ENCODE assay signal across 25 cellular contexts in the genomic region with DNA sequence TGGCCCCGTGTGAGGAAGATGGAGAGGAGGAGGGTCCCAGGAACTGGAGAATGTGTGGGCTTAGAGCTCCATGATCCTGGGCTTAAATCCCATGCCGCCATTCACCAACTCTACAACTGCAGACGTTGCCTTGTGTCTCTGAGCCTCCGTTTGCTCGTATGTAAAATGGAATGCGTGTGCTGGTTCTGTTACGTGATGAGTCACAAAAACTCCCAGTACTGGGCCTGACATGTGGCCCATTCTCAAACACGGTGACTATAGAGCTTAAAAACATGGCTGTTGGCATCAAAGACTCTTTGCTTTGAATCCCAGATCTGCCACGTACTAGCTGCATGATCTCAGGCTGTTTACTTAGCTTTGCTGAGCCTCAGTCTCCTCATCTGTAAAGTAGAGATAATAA.
"Had no signal": no experiment of that assay in that cellular context is flagged by ENCODE, and none has a peak within 500 bp of the region (broad histone marks: within the 10 kb centered on the region; RNA-seq: fewer than 3 reads in every experiment).

No MANE protein-coding gene starts in this region.

- H3K27me3 ChIP-seq: ovary, right lobe of liver, sigmoid colon, stomach, testis, tibial artery, transverse colon, upper lobe of left lung, vagina had no signal

- DNase-seq: naive thymus-derived CD4-positive, alpha-beta T cell; natural killer cell; occipital lobe; ovary; right cardiac atrium; right lobe of liver; sigmoid colon; small intestine; stimulated activated CD4-positive, alpha-beta T cell treated with anti-CD3 and anti-CD28 coated beads, Interleukin-15, amount 100 ng/mL, for 24 hours; stimulated activated CD4-positive, alpha-beta T cell treated with anti-CD3 and anti-CD28 coated beads, Interleukin-2, amount 100 ng/mL, for 24 hours; stimulated activated CD4-positive, alpha-beta T cell treated with anti-CD3 and anti-CD28 coated beads, Interleukin-2, amount 100 ng/mL, for 48 hours; stimulated activated CD4-positive, alpha-beta T cell treated with anti-CD3 and anti-CD28 coated beads, Interleukin-4, amount 100 ng/mL, for 24 hours; stimulated activated naive B cell treated with anti-CD40 and anti-IgM and Interleukin-4, amounts not matched to agents 10 μg/mL and 1 μg/mL and 100 μg/mL, for 72 hours; stimulated activated naive CD4-positive, alpha-beta T cell treated with Interleukin-2 at 50 U/mL for 16 hours; stomach; testis; tibial artery; transverse colon; upper lobe of left lung had no signal

- H3K9ac ChIP-seq: parathyroid adenoma had no signal

- H3K9me3 Mint-ChIP-seq: natural killer cell; stimulated activated effector memory CD8-positive, alpha-beta T cell treated with anti-CD3 and anti-CD28 coated beads, Interleukin-12 subunit alpha, Interleukin-12 subunit beta, amount 100 ng/mL, for 72 hours had no signal

- H3K9me3 ChIP-seq: ovary, prostate gland, right lobe of liver, stomach, testis, tibial artery, upper lobe of left lung, vagina had no signal

- H3K4me1 ChIP-seq: prostate gland, right lobe of liver, testis had no signal

- H3K27ac ChIP-seq: ovary, parathyroid adenoma, prostate gland, right lobe of liver, sigmoid colon, stomach, testis, tibial artery, transverse colon, upper lobe of left lung, vagina had no signal

- H3K27ac Mint-ChIP-seq: naive thymus-derived CD4-positive, alpha-beta T cell; natural killer cell; nephron; stimulated activated naive B cell treated with anti-CD40 and anti-IgM and Interleukin-4, amounts not matched to agents 10 μg/mL and 1 μg/mL and 100 μg/mL, for 72 hours; stimulated activated naive CD8-positive, alpha-beta T cell treated with anti-CD3 and anti-CD28 coated beads, Interleukin-15, Interleukin-2, amounts not matched to agents 100 ng/mL and 50 ng/mL, for 24 hours had no signal

- H3K4me3 ChIP-seq: ovary, prostate gland, right lobe of liver, sigmoid colon, stomach, testis, tibial artery, transverse colon, upper lobe of left lung, vagina had no signal

- ATAC-seq: naive thymus-derived CD4-positive, alpha-beta T cell; natural killer cell; right cardiac atrium; right lobe of liver; stimulated activated effector memory CD8-positive, alpha-beta T cell treated with anti-CD3 and anti-CD28 coated beads, Interleukin-12 subunit alpha, Interleukin-12 subunit beta, amount 100 ng/mL, for 72 hours; stimulated activated naive B cell treated with anti-CD40 and anti-IgM and Interleukin-4, amounts not matched to agents 10 μg/mL and 1 μg/mL and 100 μg/mL, for 72 hours had no signal

- H3K4me3 Mint-ChIP-seq: naive thymus-derived CD4-positive, alpha-beta T cell; natural killer cell; nephron; stimulated activated effector memory CD8-positive, alpha-beta T cell treated with anti-CD3 and anti-CD28 coated beads, Interleukin-12 subunit alpha, Interleukin-12 subunit beta, amount 100 ng/mL, for 72 hours; stimulated activated naive B cell treated with anti-CD40 and anti-IgM and Interleukin-4, amounts not matched to agents 10 μg/mL and 1 μg/mL and 100 μg/mL, for 72 hours; stimulated activated naive CD8-positive, alpha-beta T cell treated with anti-CD3 and anti-CD28 coated beads, Interleukin-15, Interleukin-2, amounts not matched to agents 100 ng/mL and 50 ng/mL, for 24 hours had no signal

- H3K36me3 ChIP-seq: ovary, prostate gland, right lobe of liver, sigmoid colon, stomach, tibial artery, transverse colon, upper lobe of left lung, vagina had no signal

- H3K79me2 ChIP-seq: parathyroid adenoma had no signal

- H3K36me3 Mint-ChIP-seq: natural killer cell; stimulated activated effector memory CD8-positive, alpha-beta T cell treated with anti-CD3 and anti-CD28 coated beads, Interleukin-12 subunit alpha, Interleukin-12 subunit beta, amount 100 ng/mL, for 72 hours; stimulated activated naive B cell treated with anti-CD40 and anti-IgM and Interleukin-4, amounts not matched to agents 10 μg/mL and 1 μg/mL and 100 μg/mL, for 72 hours had no signal

- H2AFZ ChIP-seq: parathyroid adenoma had no signal
